ENCODE assay signal across 26 cellular contexts in genomic region chr6:43934183-43934802, GRCh38.
DNase-seq lines count a peak whose midpoint lies in the region; ATAC-seq, FAIRE-seq and TF ChIP-seq lines count a peak whose summit lies in the region.
"Had no signal": no experiment of that assay in that cellular context is flagged by ENCODE, and none has a peak within 500 bp of the region (broad histone marks: within the 10 kb centered on the region; RNA-seq: fewer than 3 reads in every experiment).

No MANE protein-coding gene starts in this region.

- no peaks in the 10 kb centered on the region for H3K79me2 ChIP-seq in GM12878 (ENCODE audit: control insufficient read depth, insufficient read depth, low read length)

- intact Hi-C loops in GM12878 (cut with micrococcal nuclease; ENCODE audit: unreplicated experiment) = no loop called here
- intact Hi-C loops in upper lobe of right lung (cut with DNase I) = no loop called here

- no peak for TF ChIP-seq POLR2A in GM12878 (IDR thresholded peaks at IDR 0.05; ENCODE audit: low read depth, low read length)

- peak overlapping the region; percentile 44 for H2BK15ac ChIP-seq in neuronal stem cell (ENCODE audit: low read length)

- H3K27me3 ChIP-seq in GM12878 (replicated peaks in 1 of 2; ENCODE audit: control insufficient read depth in 2 of 2, insufficient read depth in 2 of 2, low read length in 1 of 2) = no peaks in the 10 kb centered on the region
- peaks cover 0 to 16% (median 0%) of the 10 kb centered on the region in 3 experiments for H3K27me3 ChIP-seq in neuronal stem cell (ENCODE audit: control insufficient read depth in 3 of 3, insufficient read depth in 3 of 3, low read depth in 1 of 3, low read length in 3 of 3)
- no peaks in the 10 kb centered on the region for H3K27me3 ChIP-seq in upper lobe of right lung
- H3K27me3 ChIP-seq: adrenal gland, colonic mucosa, MG63 had no signal

- POLR2A ChIA-PET in HEK293 (lab: Yijun Ruan, JAX) = no interaction called here
- POLR2A ChIA-PET in GM12878 (lab: Charles Lee) = interaction anchor here (1.2 kb wide), 1 partner anchor 33 kb away, joined by 4 read pairs; no protein-coding TSS in a partner anchor

- no peak overlapping the region for H3K23ac ChIP-seq in neuronal stem cell (ENCODE audit: low read depth, low read length, poor library complexity)

- no peak overlapping the region for H4K91ac ChIP-seq in neuronal stem cell (ENCODE audit: low read depth, low read length, poor library complexity)

- RAD21 ChIA-PET in GM12878 (lab: Charles Lee; ENCODE audit: unreplicated experiment) = interaction anchor here (0.7 to 1.4 kb wide), 5 partner anchors 15 to 161 kb away, joined by 3 read pairs; no protein-coding TSS in a partner anchor

- H3K4ac ChIP-seq in neuronal stem cell (ENCODE audit: low read length) = no peak overlapping the region

- BruUV-seq in GM12878 (replicated peaks; lab: Mats Ljungman, UMichigan) = no TSS peak

- peaks cover 15% of the 10 kb centered on the region for H3K4me1 ChIP-seq in HEK293 (ENCODE audit: control insufficient read depth, insufficient read depth, low read length)
- no peaks in the 10 kb centered on the region for H3K4me1 ChIP-seq in GM12878 (ENCODE audit: control insufficient read depth, insufficient read depth, low read length)
- peaks cover 8 to 11% of the 10 kb centered on the region in 2 donors for H3K4me1 ChIP-seq in neuronal stem cell (ENCODE audit: control insufficient read depth in 2 of 2, insufficient read depth in 1 of 2, low read depth in 1 of 2, low read length in 2 of 2)
- no peaks in the 10 kb centered on the region for H3K4me1 ChIP-seq in upper lobe of right lung
- H3K4me1 ChIP-seq: adrenal gland, colonic mucosa, HAP-1 had no signal

- TF ChIP-seq EP300 in GM12878 (IDR thresholded peaks at IDR 0.05; ENCODE audit: borderline replicate concordance in 1 of 2, control insufficient read depth in 1 of 2, low read depth in 2 of 2, low read length in 2 of 2) = no peak

- no peak overlapping the region for H3K14ac ChIP-seq in neuronal stem cell (ENCODE audit: low read length)

- H2BK120ac ChIP-seq in neuronal stem cell (ENCODE audit: low read depth, low read length) = no peak overlapping the region

- no peak for TF ChIP-seq CTCF in HEK293 (tag by site-specific recombination; IDR thresholded peaks at IDR 0.05)
- no peak for TF ChIP-seq CTCF in GM12878 (IDR thresholded peaks at IDR 0.05 in 2 of 3, conservative IDR thresholded peaks at IDR 0.05 in 1 of 3; ENCODE audit: control insufficient read depth in 2 of 3, extremely low read depth in 1 of 3, insufficient read depth in 1 of 3, low read depth in 3 of 3, low read length in 3 of 3)
- TF ChIP-seq CTCF in upper lobe of right lung (IDR thresholded peaks at IDR 0.05) = no peak

- H2AFZ ChIP-seq in GM12878 (ENCODE audit: control insufficient read depth, low read depth, low read length) = no peak overlapping the region
- peak overlapping the region; percentile 85 for H2AFZ ChIP-seq in neuronal stem cell (ENCODE audit: low read length)

- in situ Hi-C loops in GM12878 (cut with MboI) = no loop called here
- in situ Hi-C loops in ACHN (cut with HindIII; ENCODE audit: low pct_ligation_motif_present, low pct_unique_long_range_greater_than_20kb, low sequenced_read_pairs) = no loop called here

- H2AK5ac ChIP-seq in neuronal stem cell (ENCODE audit: low read depth, low read length) = peak overlapping the region; percentile 70

- H3K27ac ChIP-seq in HEK293 (ENCODE audit: extremely low read depth, low read depth, low read length) (peak overlapping the region; percentile 85), GM12878 (ENCODE audit: control insufficient read depth, insufficient read depth) (no peak overlapping the region), neuronal stem cell (replicated peaks; ENCODE audit: low read length) (no peak overlapping the region), upper lobe of right lung (no peak overlapping the region)
- H3K27ac ChIP-seq: adrenal gland, colonic mucosa had no signal

- CTCF ChIA-PET in HEK293 (lab: Yijun Ruan, JAX) (interaction anchor here (1.4 kb wide), 1 partner anchor 30 kb away, joined by 7 read pairs; no protein-coding TSS in a partner anchor), GM12878 (lab: Yijun Ruan, JAX) (interaction anchor here (0.8 kb wide), 1 partner anchor 18 kb away, joined by 3 read pairs; no protein-coding TSS in a partner anchor)

- H3K9me3 ChIP-seq in HEK293 (ENCODE audit: control insufficient read depth, insufficient read depth, low read depth, low read length) (no peaks in the 10 kb centered on the region), GM12878 (replicated peaks; ENCODE audit: control insufficient read depth, insufficient read depth, low read length) (no peaks in the 10 kb centered on the region), neuronal stem cell (replicated peaks in 1 of 2; ENCODE audit: control insufficient read depth in 2 of 2, insufficient read depth in 1 of 2, low read depth in 1 of 2, low read length in 2 of 2) (no peaks in the 10 kb centered on the region), upper lobe of right lung (no peaks in the 10 kb centered on the region)
- H3K9me3 ChIP-seq: adrenal gland, colonic mucosa, HAP-1, MG63 had no signal

- H3K36me3 ChIP-seq in HEK293 (ENCODE audit: control insufficient read depth in 2 of 2, insufficient read depth in 1 of 2, low read length in 2 of 2) = no peaks in the 10 kb centered on the region
- H3K36me3 ChIP-seq in GM12878 (ENCODE audit: control insufficient read depth in 2 of 2, insufficient read depth in 2 of 2, low read length in 1 of 2) = no peaks in the 10 kb centered on the region
- H3K36me3 ChIP-seq in neuronal stem cell (replicated peaks in 1 of 2; ENCODE audit: control insufficient read depth in 2 of 2, insufficient read depth in 2 of 2, low read length in 2 of 2) = no peaks in the 10 kb centered on the region
- H3K36me3 ChIP-seq in upper lobe of right lung = no peaks in the 10 kb centered on the region
- H3K36me3 ChIP-seq: adrenal gland, colonic mucosa, HAP-1, MG63 had no signal

- no peaks in the 10 kb centered on the region for H3K79me1 ChIP-seq in neuronal stem cell (ENCODE audit: low read depth, low read length)

- DNase-seq in NOMO-1 treated with dmso at 0.1 percent for 144 hours (lab: John Stamatoyannopoulos, UW; ENCODE audit: unreplicated experiment) (peak; percentile 18), GM12878 (ENCODE audit: low read depth, low spot score) (no peak), neuronal stem cell (ENCODE audit: low spot score) (no peak), upper lobe of right lung (no peak), ACHN (no peak)
- DNase-seq in stimulated activated CD4-positive, alpha-beta T cell treated with anti-CD3 and anti-CD28 coated beads, Interleukin-1b, Interleukin-23, amount 100 ng/mL, for 48 hours = no peak
- DNase-seq: activated CD4-positive, alpha-beta T cell treated with anti-CD3 and anti-CD28 coated beads, Interleukin-2, amount 50 U/mL, for 48 hours; activated T-cell treated with anti-CD3 and anti-CD28 coated beads for 4 hours; colonic mucosa; DMS 273 treated with DMSO at 0.1 percent for 48 hours; glutamatergic neuron; MG63; NCI-H187; NCI-H69; SHP77 had no signal

- WGBS in GM12878 (ENCODE audit: insufficient coverage, insufficient replicate concordance, low lambda C conversion rate, missing lambda C conversion rate) = 29% methylated on average over 4 of the region's 4 CpGs
- WGBS in neuronal stem cell (ENCODE audit: extremely low coverage in 2 of 2, insufficient read length in 2 of 2, insufficient replicate concordance in 1 of 2), 2 donors = no CpG with 5 or more reads among the region's 4 CpGs

- no peak overlapping the region for H3K4me2 ChIP-seq in GM12878 (ENCODE audit: control insufficient read depth, insufficient read depth)
- no peak overlapping the region for H3K4me2 ChIP-seq in neuronal stem cell (ENCODE audit: insufficient read depth, low read length, poor library complexity, severe bottlenecking)

- no peak for TF ChIP-seq RAD21 in GM12878 (IDR thresholded peaks at IDR 0.05; ENCODE audit: insufficient read depth, low read depth, low read length)

- FAIRE-seq in GM12878 (lab: Jason Lieb, UNC) = no peak
- FAIRE-seq: endometrium, GM18507, urothelium cell line had no signal

- H2BK5ac ChIP-seq in neuronal stem cell (ENCODE audit: low read length) = no peak overlapping the region

- H3K9ac ChIP-seq in GM12878 (ENCODE audit: control insufficient read depth, insufficient read depth, low read length) (no peak overlapping the region), neuronal stem cell (ENCODE audit: low read depth, low read length, poor library complexity) (no peak overlapping the region)

- ATAC-seq in GM12878 (peak; percentile 37; the same call in 1 of the 3 replicates), GM19351 (IDR thresholded peaks at IDR 0.05; ENCODE audit: unreplicated experiment) (no peak), upper lobe of right lung (no peak)
- ATAC-seq: left colon; natural killer cell treated with Interleukin-12 subunit alpha and Interleukin-12 subunit beta and Interleukin-15 and Interleukin-18, amount 100 ng/mL, for 72 hours; sciatic nerve; WTC11 had no signal

- H4K8ac ChIP-seq in neuronal stem cell (ENCODE audit: low read depth, low read length) = no peak overlapping the region

- H3K4me3 ChIP-seq in HEK293 (ENCODE audit: low read depth, low read length) (no peak overlapping the region), GM12878 (no peak overlapping the region), neuronal stem cell (ENCODE audit: low read length in 2 of 2) (no peak overlapping the region), upper lobe of right lung (no peak overlapping the region)
- H3K4me3 ChIP-seq: adrenal gland, colonic mucosa, HAP-1, MG63 had no signal

- no peak overlapping the region for H3K18ac ChIP-seq in neuronal stem cell (ENCODE audit: low read length)

- SMC1A ChIA-PET in GM12878 (lab: Charles Lee; ENCODE audit: uncharacterized antibody, unreplicated experiment) = interaction anchor here (0.9 to 1.0 kb wide), 2 partner anchors 18 to 20 kb away, joined by 3 read pairs; no protein-coding TSS in a partner anchor

- H4K20me1 ChIP-seq in GM12878 (ENCODE audit: control insufficient read depth, insufficient read depth) = no peaks in the 10 kb centered on the region

- H2BK12ac ChIP-seq in neuronal stem cell (ENCODE audit: low read length) = peak overlapping the region; percentile 36

TF ChIP-seq in HEK293, 187 proteins besides CTCF, POLR2A, EP300 and RAD21 (continues in another document):
- TF ChIP-seq EGR2 (tag by site-specific recombination; IDR thresholded peaks at IDR 0.05; ENCODE audit: low read depth) = no peak
- TF ChIP-seq ZFP3 (tag by site-specific recombination; IDR thresholded peaks at IDR 0.05; ENCODE audit: low read depth) = no peak
- TF ChIP-seq ZNF791 (tag by site-specific recombination; IDR thresholded peaks at IDR 0.05) = no peak

TF ChIP-seq in GM12878, 131 proteins besides CTCF, POLR2A, EP300 and RAD21 (continues in another document):
- TF ChIP-seq RB1 (IDR thresholded peaks at IDR 0.05; ENCODE audit: borderline replicate concordance) (no peak), SPI1 (IDR thresholded peaks at IDR 0.05; ENCODE audit: borderline replicate concordance, insufficient read depth, low read depth, low read length) (peak; percentile 34; the same call in 1 of the 2 replicates), HDGF (IDR thresholded peaks at IDR 0.05) (no peak), HDAC2 (IDR thresholded peaks at IDR 0.05) (no peak)
